In the genomic region with DNA sequence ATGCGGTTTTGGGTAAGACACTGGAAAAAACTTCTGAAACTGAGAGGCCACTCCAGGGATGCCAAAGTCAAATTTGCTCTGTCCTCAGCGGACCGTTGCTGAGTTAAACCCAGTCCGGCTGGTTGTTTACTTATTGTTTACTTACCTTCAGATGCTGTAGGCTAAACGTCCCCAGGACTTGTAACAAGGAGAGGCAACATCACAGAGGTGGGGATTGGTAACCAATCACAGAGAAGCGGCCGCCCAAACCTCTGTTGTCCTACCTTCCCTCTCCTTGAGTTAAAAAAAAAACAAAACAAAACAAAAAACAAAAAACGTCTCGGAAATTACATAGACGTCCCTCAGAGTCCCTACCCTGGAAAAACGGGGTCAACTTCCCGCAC, we compare ENCODE assay signal across 12 cellular contexts. TPM values are rescaled to one million over a fixed set of nuclear protein-coding genes. Genes with fewer than 3 reads are reported as not detected.
DNase-seq lines count a peak whose midpoint lies in the region; ATAC-seq, FAIRE-seq and TF ChIP-seq lines count a peak whose summit lies in the region.
"Had no signal": no experiment of that assay in that cellular context is flagged by ENCODE, and none has a peak within 500 bp of the region (broad histone marks: within the 10 kb centered on the region; RNA-seq: fewer than 3 reads in every experiment).

No MANE protein-coding gene starts in this region.

- 26 to 42% (median 35%) methylated on average over 12 of the region's 12 CpGs for WGBS in heart left ventricle, 4 donors

- no peak for ATAC-seq in heart left ventricle
- ATAC-seq: naive thymus-derived CD4-positive, alpha-beta T cell had no signal

- H4K20me1 ChIP-seq in OCI-LY7 (ENCODE audit: insufficient read depth, low read length), result no peaks in the 10 kb centered on the region

- no peaks in the 10 kb centered on the region for H3K9me2 ChIP-seq in OCI-LY7 (ENCODE audit: insufficient read depth, low read length)

- no peaks in the 10 kb centered on the region for H3K9me3 ChIP-seq in heart left ventricle
- H3K9me3 ChIP-seq in muscle layer of duodenum (ENCODE audit: control insufficient read depth in 1 of 2, low read length in 2 of 2), result no peaks in the 10 kb centered on the region
- H3K9me3 ChIP-seq in OCI-LY7 (ENCODE audit: low read length), result no peaks in the 10 kb centered on the region

- H3K4me1 ChIP-seq in heart left ventricle (peaks cover 0 to 15% (median 4%) of the 10 kb centered on the region in 12 donors), muscle layer of duodenum (ENCODE audit: control insufficient read depth in 1 of 2, insufficient read depth in 2 of 2, low read length in 2 of 2) (peaks cover 0 to 14% of the 10 kb centered on the region in 2 donors), OCI-LY7 (ENCODE audit: insufficient read depth, low read length, poor library complexity, severe bottlenecking) (no peaks in the 10 kb centered on the region)

- no peaks in the 10 kb centered on the region for H3K36me3 Mint-ChIP-seq in activated naive CD8-positive, alpha-beta T cell treated with anti-CD3 and anti-CD28 coated beads for 36 hours
- H3K36me3 Mint-ChIP-seq: CD14-positive monocyte had no signal

- BruUV-seq in OCI-LY7 (replicated peaks; lab: Mats Ljungman, UMichigan), result no TSS peak

- intact Hi-C loops in heart left ventricle (cut with DNase I), result no loop called here
- intact Hi-C loops in cardiac septum (cut with DNase I), result no loop called here
- intact Hi-C loops in OCI-LY7 (cut with micrococcal nuclease; ENCODE audit: unreplicated experiment), result no loop called here

- H3K36me3 ChIP-seq in heart left ventricle, result peaks cover 0 to 69% (median 21%) of the 10 kb centered on the region in 9 donors
- peaks cover 0 to 4% of the 10 kb centered on the region in 2 donors for H3K36me3 ChIP-seq in muscle layer of duodenum (ENCODE audit: control insufficient read depth in 1 of 2, insufficient read depth in 2 of 2, low read length in 2 of 2)
- H3K36me3 ChIP-seq in OCI-LY7 (ENCODE audit: insufficient read depth, low read length), result no peaks in the 10 kb centered on the region

- H2AFZ ChIP-seq in OCI-LY7 (ENCODE audit: low read length), result no peak overlapping the region

- peaks cover 4% of the 10 kb centered on the region for H3K4me1 Mint-ChIP-seq in activated naive CD8-positive, alpha-beta T cell treated with anti-CD3 and anti-CD28 coated beads for 36 hours

- no peak overlapping the region for H3K27ac ChIP-seq in heart left ventricle
- H3K27ac ChIP-seq in muscle layer of duodenum (ENCODE audit: low read length), result no peak overlapping the region
- H3K27ac ChIP-seq in OCI-LY7 (ENCODE audit: low read depth, low read length, poor library complexity, severe bottlenecking), result no peak overlapping the region

- no peak overlapping the region for H3K27ac Mint-ChIP-seq in activated naive CD8-positive, alpha-beta T cell treated with anti-CD3 and anti-CD28 coated beads for 36 hours
- H3K27ac Mint-ChIP-seq: CD14-positive monocyte; naive thymus-derived CD4-positive, alpha-beta T cell had no signal

- peaks cover 80% of the 10 kb centered on the region for H3K27me3 Mint-ChIP-seq in activated naive CD8-positive, alpha-beta T cell treated with anti-CD3 and anti-CD28 coated beads for 36 hours

- H3K4me3 Mint-ChIP-seq in activated naive CD8-positive, alpha-beta T cell treated with anti-CD3 and anti-CD28 coated beads for 36 hours, result no peak overlapping the region

- FAIRE-seq in urothelium cell line (lab: Jason Lieb, UNC), result no peak

- CTCF ChIA-PET in OCI-LY7 (lab: Charles Lee; ENCODE audit: unreplicated experiment), result no interaction called here

- POLR2A ChIA-PET in OCI-LY7 (lab: Charles Lee), result no interaction called here

- H3K27me3 ChIP-seq in heart left ventricle (peaks cover 9 to 36% (median 19%) of the 10 kb centered on the region in 9 donors), muscle layer of duodenum (ENCODE audit: low read depth, low read length) (peaks cover 36% of the 10 kb centered on the region)

- H3K9me3 Mint-ChIP-seq in activated naive CD8-positive, alpha-beta T cell treated with anti-CD3 and anti-CD28 coated beads for 36 hours, result no peaks in the 10 kb centered on the region

- TF ChIP-seq CTCF in heart left ventricle (IDR thresholded peaks at IDR 0.05) (no peak), OCI-LY7 (conservative IDR thresholded peaks at IDR 0.05; ENCODE audit: low read length) (no peak)

- H3K4me2 ChIP-seq in OCI-LY7 (ENCODE audit: low read length), result no peak overlapping the region

- DNase-seq in heart left ventricle (no peak), cardiac septum (ENCODE audit: low spot score) (no peak), dedifferentiated amniotic fluid mesenchymal stem cell (ENCODE audit: extremely low spot score) (peak; percentile 18), urothelium cell line (ENCODE audit: low spot score) (peak; percentile 46), DMS 273 (lab: John Stamatoyannopoulos, UW; ENCODE audit: unreplicated experiment) (no peak), OCI-LY7 (ENCODE audit: low spot score) (no peak)
- DNase-seq in activated naive CD8-positive, alpha-beta T cell treated with anti-CD3 and anti-CD28 coated beads for 36 hours, result no peak
- DNase-seq: activated T-cell treated with anti-CD3 and anti-CD28 coated beads, Interleukin-2, amount 50 U/mL, for 1 hour; naive thymus-derived CD4-positive, alpha-beta T cell; NCI-H1417 treated with DMSO at 0.1 percent for 48 hours had no signal

- H3K79me2 ChIP-seq in OCI-LY7 (ENCODE audit: insufficient read depth, low read depth, low read length), result no peaks in the 10 kb centered on the region

- TF ChIP-seq POLR2A in heart left ventricle (IDR thresholded peaks at IDR 0.05), result no peak

- H3K4me3 ChIP-seq in heart left ventricle, result peak overlapping the region in 11 of 12 donors; percentile 13 to 62 (median 42)
- H3K4me3 ChIP-seq in muscle layer of duodenum (ENCODE audit: low read depth in 1 of 2, low read length in 2 of 2), result peak overlapping the region; percentile 48 to 62
- H3K4me3 ChIP-seq in OCI-LY7 (ENCODE audit: low read depth, low read length, poor library complexity, severe bottlenecking), result no peak overlapping the region

RNA-seq across cellular contexts. Expression of a gene that starts 0.4 kb away (rescaled TPM):
- 10 to 100 TPM in 5 of 9 donors, 1 to 10 TPM in 4; 3.4 to 19.4 (median 10.0) TPM for total RNA-seq in heart left ventricle
- 1 to 10 TPM; 3.8 to 6.8 TPM for polyA plus RNA-seq in heart left ventricle
- total RNA-seq in cardiac septum, result 13.6 TPM
- total RNA-seq in OCI-LY7 (2014; rRNA removed; shearing (Covaris generic)), result not detected in 2 replicates
- not detected in 2 replicates for total RNA-seq in OCI-LY7 (2022)
- not detected for total RNA-seq in activated naive CD8-positive, alpha-beta T cell treated with anti-CD3 and anti-CD28 coated beads for 36 hours
- total RNA-seq: naive thymus-derived CD4-positive, alpha-beta T cell had no signal
- polyA plus RNA-seq: CD14-positive monocyte; naive thymus-derived CD4-positive, alpha-beta T cell had no signal

Comparison
In these comparisons a context has a peak if more than half of its experiments do, and no peak if none do; other contexts are left out.
1. DNase-seq: peak in dedifferentiated amniotic fluid mesenchymal stem cell (single experiment) and urothelium cell line (single experiment); none in heart left ventricle (0 of 5), cardiac septum (single experiment), DMS 273 (single experiment), OCI-LY7 (single experiment) and activated naive CD8-positive, alpha-beta T cell treated with anti-CD3 and anti-CD28 coated beads for 36 hours (single experiment).